31 cellular contexts compared by ENCODE assay signal in genomic region chrX:45036161-45036560, GRCh38.
"Had no signal": no experiment of that assay in that cellular context is flagged by ENCODE, and none has a peak within 500 bp of the region (broad histone marks: within the 10 kb centered on the region; RNA-seq: fewer than 3 reads in every experiment).

No MANE protein-coding gene starts in this region.

- H3K9me3 ChIP-seq: ascending aorta, breast epithelium, esophagus muscularis mucosa, gastrocnemius medialis, heart left ventricle had no signal

- H3K27me3 Mint-ChIP-seq: activated CD4-positive, alpha-beta memory T cell treated with anti-CD3 and anti-CD28 coated beads, Interleukin-2, amount 10 ng/mL, durations not matched to agents 7 days and 5 days; activated CD4-positive, alpha-beta T cell treated with anti-CD3 and anti-CD28 coated beads, Interleukin-2, amount 10 ng/mL, durations not matched to agents 7 days and 5 days; activated naive CD4-positive, alpha-beta T cell treated with anti-CD3 and anti-CD28 coated beads, Interleukin-2, amount 10 ng/mL, durations not matched to agents 7 days and 5 days; activated naive CD8-positive, alpha-beta T cell treated with anti-CD3 and anti-CD28 coated beads, Interleukin-2, amount 10 ng/mL, durations not matched to agents 7 days and 5 days; activated T-cell treated with anti-CD3 and anti-CD28 coated beads, Interleukin-2, amount 50 U/mL, for 24 hours; brain; effector memory CD8-positive, alpha-beta T cell had no signal

- H3K36me3 ChIP-seq: ascending aorta, breast epithelium, esophagus muscularis mucosa, gastrocnemius medialis had no signal

- H3K4me3 Mint-ChIP-seq: activated CD4-positive, alpha-beta memory T cell treated with anti-CD3 and anti-CD28 coated beads, Interleukin-2, amount 10 ng/mL, durations not matched to agents 7 days and 5 days; activated CD4-positive, alpha-beta T cell treated with anti-CD3 and anti-CD28 coated beads, Interleukin-2, amount 10 ng/mL, durations not matched to agents 7 days and 5 days; activated naive CD4-positive, alpha-beta T cell treated with anti-CD3 and anti-CD28 coated beads, Interleukin-2, amount 10 ng/mL, durations not matched to agents 7 days and 5 days; activated naive CD8-positive, alpha-beta T cell treated with anti-CD3 and anti-CD28 coated beads, Interleukin-2, amount 10 ng/mL, durations not matched to agents 7 days and 5 days; activated T-cell treated with anti-CD3 and anti-CD28 coated beads, Interleukin-2, amount 50 U/mL, for 24 hours; activated T-cell treated with anti-CD3 and anti-CD28 coated beads, Interleukin-2, amount 50 U/mL, for 72 hours; brain; effector memory CD8-positive, alpha-beta T cell; WTC11 had no signal

- H3K9me3 Mint-ChIP-seq: activated CD4-positive, alpha-beta memory T cell treated with anti-CD3 and anti-CD28 coated beads, Interleukin-2, amount 10 ng/mL, durations not matched to agents 7 days and 5 days; activated CD4-positive, alpha-beta T cell treated with anti-CD3 and anti-CD28 coated beads, Interleukin-2, amount 10 ng/mL, durations not matched to agents 7 days and 5 days; activated naive CD4-positive, alpha-beta T cell treated with anti-CD3 and anti-CD28 coated beads, Interleukin-2, amount 50 U/mL, for 72 hours; activated naive CD8-positive, alpha-beta T cell treated with anti-CD3 and anti-CD28 coated beads, Interleukin-2, amount 10 ng/mL, durations not matched to agents 7 days and 5 days; effector memory CD8-positive, alpha-beta T cell; WTC11 had no signal

- H3K4me1 ChIP-seq: ascending aorta, breast epithelium, foreskin keratinocyte had no signal

- H3K4me3 ChIP-seq: ascending aorta, breast epithelium, cardiac muscle cell, coronary artery, esophagus muscularis mucosa, gastrocnemius medialis, heart left ventricle had no signal

- H3K4me1 Mint-ChIP-seq: activated naive CD4-positive, alpha-beta T cell treated with anti-CD3 and anti-CD28 coated beads, Interleukin-2, amount 10 ng/mL, durations not matched to agents 7 days and 5 days; activated naive CD8-positive, alpha-beta T cell treated with anti-CD3 and anti-CD28 coated beads, Interleukin-2, amount 10 ng/mL, durations not matched to agents 7 days and 5 days had no signal

- ATAC-seq: activated naive CD4-positive, alpha-beta T cell treated with anti-CD3 and anti-CD28 coated beads, Interleukin-2, amount 50 U/mL, for 72 hours; activated T-cell treated with anti-CD3 and anti-CD28 coated beads, Interleukin-2, amount 50 U/mL, for 72 hours; effector memory CD8-positive, alpha-beta T cell; foreskin keratinocyte; gastrocnemius medialis; heart left ventricle; WTC11 had no signal

- H3K27me3 ChIP-seq: ascending aorta, breast epithelium, cardiac muscle cell, esophagus muscularis mucosa, foreskin keratinocyte, gastrocnemius medialis, heart left ventricle had no signal

- DNase-seq: activated CD4-positive, alpha-beta memory T cell treated with anti-CD3 and anti-CD28 coated beads, Interleukin-2, amount 10 ng/mL, durations not matched to agents 7 days and 5 days; activated CD4-positive, alpha-beta T cell treated with anti-CD3 and anti-CD28 coated beads for 1 hour; activated CD4-positive, alpha-beta T cell treated with anti-CD3 and anti-CD28 coated beads for 4 hours; activated CD4-positive, alpha-beta T cell treated with anti-CD3 and anti-CD28 coated beads, Interleukin-2, amount 10 ng/mL, durations not matched to agents 7 days and 5 days; activated CD4-positive, alpha-beta T cell treated with anti-CD3 and anti-CD28 coated beads, Interleukin-2, amount 50 U/mL, for 4 hours; activated CD8-positive, alpha-beta memory T cell treated with anti-CD3 and anti-CD28 coated beads, Interleukin-2, amount 50 U/mL, for 48 hours; activated gamma-delta T cell; activated naive CD4-positive, alpha-beta T cell; activated naive CD4-positive, alpha-beta T cell treated with anti-CD3 and anti-CD28 coated beads, Interleukin-2, amount 10 ng/mL, durations not matched to agents 7 days and 5 days; activated naive CD8-positive, alpha-beta T cell treated with anti-CD3 and anti-CD28 coated beads, Interleukin-2, amount 10 ng/mL, durations not matched to agents 7 days and 5 days; activated T-cell treated with anti-CD3 and anti-CD28 coated beads for 4 hours; activated T-cell treated with anti-CD3 and anti-CD28 coated beads, Interleukin-2, amount 50 U/mL, for 24 hours; activated T-cell treated with anti-CD3 and anti-CD28 coated beads, Interleukin-2, amount 50 U/mL, for 72 hours; central memory CD4-positive, alpha-beta T cell; dermis blood vessel endothelial cell; effector CD4-positive, alpha-beta T cell; effector memory CD8-positive, alpha-beta T cell; erythroblast; foreskin keratinocyte; gastrocnemius medialis; glutamatergic neuron; heart left ventricle; T-helper 2 cell had no signal

- H3K27ac Mint-ChIP-seq: activated CD4-positive, alpha-beta memory T cell treated with anti-CD3 and anti-CD28 coated beads, Interleukin-2, amount 10 ng/mL, durations not matched to agents 7 days and 5 days; activated CD4-positive, alpha-beta T cell treated with anti-CD3 and anti-CD28 coated beads, Interleukin-2, amount 10 ng/mL, durations not matched to agents 7 days and 5 days; activated naive CD4-positive, alpha-beta T cell treated with anti-CD3 and anti-CD28 coated beads, Interleukin-2, amount 10 ng/mL, durations not matched to agents 7 days and 5 days; activated naive CD4-positive, alpha-beta T cell treated with anti-CD3 and anti-CD28 coated beads, Interleukin-2, amount 50 U/mL, for 72 hours; activated naive CD8-positive, alpha-beta T cell treated with anti-CD3 and anti-CD28 coated beads, Interleukin-2, amount 10 ng/mL, durations not matched to agents 7 days and 5 days; activated T-cell treated with anti-CD3 and anti-CD28 coated beads, Interleukin-2, amount 50 U/mL, for 24 hours; activated T-cell treated with anti-CD3 and anti-CD28 coated beads, Interleukin-2, amount 50 U/mL, for 72 hours; brain; WTC11 had no signal

- H3K27ac ChIP-seq: ascending aorta, breast epithelium, cardiac muscle cell, coronary artery, esophagus muscularis mucosa, foreskin keratinocyte, gastrocnemius medialis, heart left ventricle had no signal
